In genomic region chr15:48029656-48030055, GRCh38 we compare ENCODE assay signal across 21 cellular contexts.
"Had no signal": no experiment of that assay in that cellular context is flagged by ENCODE, and none has a peak within 500 bp of the region (broad histone marks: within the 10 kb centered on the region; RNA-seq: fewer than 3 reads in every experiment).

No MANE protein-coding gene starts in this region.

- H3K4me1 ChIP-seq: colonic mucosa, psoas muscle, suprapubic skin, transverse colon had no signal

- H3K36me3 Mint-ChIP-seq: activated naive CD8-positive, alpha-beta T cell treated with anti-CD3 and anti-CD28 coated beads for 36 hours; naive thymus-derived CD8-positive, alpha-beta T cell had no signal

- H3K9me3 Mint-ChIP-seq: activated naive CD8-positive, alpha-beta T cell treated with anti-CD3 and anti-CD28 coated beads for 36 hours; activated T-helper 2 cell treated with anti-CD3 and anti-CD28 coated beads, Interferon-gamma antibody, Interleukin-2, Interleukin-4, amounts not matched to agents 10 μg/mL and 5 μg/mL and 100 μg/mL, durations not matched to agents 14 hours and 24 hours and 36 hours; naive thymus-derived CD8-positive, alpha-beta T cell had no signal

- H3K9me3 ChIP-seq: colonic mucosa, psoas muscle, suprapubic skin, transverse colon had no signal

- H3K4me3 ChIP-seq: colonic mucosa, dorsolateral prefrontal cortex, psoas muscle, suprapubic skin, transverse colon had no signal

- DNase-seq: activated naive CD4-positive, alpha-beta T cell treated with Interleukin-2 at 50 U/mL for 16 hours; activated naive CD8-positive, alpha-beta T cell treated with anti-CD3 and anti-CD28 coated beads for 36 hours; activated T-cell treated with anti-CD3 and anti-CD28 coated beads, Interleukin-2, amount 50 U/mL, for 1 hour; central memory CD4-positive, alpha-beta T cell; colonic mucosa; effector memory CD8-positive, alpha-beta T cell; mesenchymal stem cell; naive thymus-derived CD8-positive, alpha-beta T cell; psoas muscle; right cardiac atrium; stimulated activated CD4-positive, alpha-beta T cell treated with anti-CD3 and anti-CD28 coated beads, Interleukin-12 subunit alpha, Interleukin-12 subunit beta, amount 100 ng/mL, for 4 hours; stimulated activated CD4-positive, alpha-beta T cell treated with anti-CD3 and anti-CD28 coated beads, Interleukin-4, amount 100 ng/mL, for 4 hours; stimulated activated naive CD8-positive, alpha-beta T cell treated with anti-CD3 and anti-CD28 coated beads, Interleukin-15, Interleukin-2, amounts not matched to agents 100 U/mL and 50 U/mL, for 24 hours; T-helper 1 cell; transverse colon had no signal

- H3K27ac Mint-ChIP-seq: activated naive CD8-positive, alpha-beta T cell treated with anti-CD3 and anti-CD28 coated beads for 36 hours; activated T-helper 2 cell treated with anti-CD3 and anti-CD28 coated beads, Interferon-gamma antibody, Interleukin-2, Interleukin-4, amounts not matched to agents 10 μg/mL and 5 μg/mL and 100 μg/mL, durations not matched to agents 14 hours and 24 hours and 36 hours; effector memory CD8-positive, alpha-beta T cell had no signal

- H3K27ac ChIP-seq: colonic mucosa, dorsolateral prefrontal cortex, psoas muscle, suprapubic skin, transverse colon had no signal

- FAIRE-seq: endothelial cell of umbilical vein, frontal cortex, urothelium cell line had no signal

- H3K36me3 ChIP-seq: colonic mucosa, suprapubic skin, transverse colon had no signal

- H3K4me3 Mint-ChIP-seq: activated naive CD8-positive, alpha-beta T cell treated with anti-CD3 and anti-CD28 coated beads for 36 hours; effector memory CD8-positive, alpha-beta T cell; naive thymus-derived CD8-positive, alpha-beta T cell had no signal

- H3K4me1 Mint-ChIP-seq: activated naive CD8-positive, alpha-beta T cell treated with anti-CD3 and anti-CD28 coated beads for 36 hours; naive thymus-derived CD8-positive, alpha-beta T cell had no signal

- H3K27me3 ChIP-seq: colonic mucosa, transverse colon had no signal
